In genomic region chr1:65459397-65459768, GRCh38 we compare ENCODE assay signal across 8 cellular contexts. TPM values are rescaled to one million over a fixed set of nuclear protein-coding genes. Genes with fewer than 3 reads are reported as not detected.
DNase-seq lines count a peak whose midpoint lies in the region; ATAC-seq and TF ChIP-seq lines count a peak whose summit lies in the region.

No MANE protein-coding gene starts in this region.

- H3K4me3 ChIP-seq in GM12875 (ENCODE audit: low read depth, low read length): no peak overlapping the region
- no peak overlapping the region for H3K4me3 ChIP-seq in dorsolateral prefrontal cortex
- H3K4me3 ChIP-seq in neuronal stem cell (ENCODE audit: low read length in 2 of 2): no peak overlapping the region

- ATAC-seq in HG02852 (IDR thresholded peaks at IDR 0.05; ENCODE audit: unreplicated experiment) (peak; percentile 57), esophagus mucosa (no peak)

- H2BK5ac ChIP-seq in neuronal stem cell (ENCODE audit: low read length): no peak overlapping the region

- no peak overlapping the region for H2AFZ ChIP-seq in neuronal stem cell (ENCODE audit: low read length)

- DNase-seq in AG08395 (ENCODE audit: low spot score): peak; percentile 48
- DNase-seq in NCI-H82 treated with DMSO at 0.1 percent for 48 hours (lab: John Stamatoyannopoulos, UW; ENCODE audit: unreplicated experiment): peak; percentile 21
- DNase-seq in dorsolateral prefrontal cortex: peak in 1 of 10 donors; percentile 4
- DNase-seq in renal cortical epithelial cell (ENCODE audit: low read depth): peak; percentile 64
- no peak for DNase-seq in neuronal stem cell (ENCODE audit: low spot score)

- H3K27ac ChIP-seq in dorsolateral prefrontal cortex (peak overlapping the region in 5 of 59 donors; percentile 12 to 41 (median 27)), neuronal stem cell (replicated peaks; ENCODE audit: low read length) (no peak overlapping the region)

- H3K18ac ChIP-seq in neuronal stem cell (ENCODE audit: low read length): no peak overlapping the region

- no peak overlapping the region for H2BK12ac ChIP-seq in neuronal stem cell (ENCODE audit: low read length)

- no peak overlapping the region for H3K9ac ChIP-seq in neuronal stem cell (ENCODE audit: low read depth, low read length, poor library complexity)

- H3K36me3 ChIP-seq in neuronal stem cell (replicated peaks in 1 of 2; ENCODE audit: control insufficient read depth in 2 of 2, insufficient read depth in 2 of 2, low read length in 2 of 2): no peaks in the 10 kb centered on the region

- H3K4me2 ChIP-seq in neuronal stem cell (ENCODE audit: insufficient read depth, low read length, poor library complexity, severe bottlenecking): no peak overlapping the region

- H3K27me3 ChIP-seq in dorsolateral prefrontal cortex: no peaks in the 10 kb centered on the region
- H3K27me3 ChIP-seq in neuronal stem cell (ENCODE audit: control insufficient read depth in 3 of 3, insufficient read depth in 3 of 3, low read depth in 1 of 3, low read length in 3 of 3): no peaks in the 10 kb centered on the region

- H2BK120ac ChIP-seq in neuronal stem cell (ENCODE audit: low read depth, low read length): no peak overlapping the region

- no peak overlapping the region for H4K8ac ChIP-seq in neuronal stem cell (ENCODE audit: low read depth, low read length)

- H2BK15ac ChIP-seq in neuronal stem cell (ENCODE audit: low read length): no peak overlapping the region

- H2AK5ac ChIP-seq in neuronal stem cell (ENCODE audit: low read depth, low read length): no peak overlapping the region

- intact Hi-C loops in dorsolateral prefrontal cortex (cut with DNase I): no loop called here

- no peaks in the 10 kb centered on the region for H3K79me1 ChIP-seq in neuronal stem cell (ENCODE audit: low read depth, low read length)

- no peaks in the 10 kb centered on the region for H3K9me3 ChIP-seq in neuronal stem cell (replicated peaks in 1 of 2; ENCODE audit: control insufficient read depth in 2 of 2, insufficient read depth in 1 of 2, low read depth in 1 of 2, low read length in 2 of 2)

- H3K14ac ChIP-seq in neuronal stem cell (ENCODE audit: low read length): no peak overlapping the region

- no CpG with 5 or more reads among the region's 1 CpG for WGBS in neuronal stem cell (ENCODE audit: extremely low coverage in 2 of 2, insufficient read length in 2 of 2, insufficient replicate concordance in 1 of 2), 2 donors

- H3K23ac ChIP-seq in neuronal stem cell (ENCODE audit: low read depth, low read length, poor library complexity): no peak overlapping the region

- TF ChIP-seq CTCF in GM12875 (IDR thresholded peaks at IDR 0.05; ENCODE audit: borderline replicate concordance, insufficient read depth, low read depth, low read length): peak; percentile 59
- peak in 52 of 56 donors; percentile 21 to 72 (median 48) for TF ChIP-seq CTCF in dorsolateral prefrontal cortex (IDR thresholded peaks at IDR 0.05 in 54 of 56, conservative IDR thresholded peaks at IDR 0.05 in 2 of 56; ENCODE audit: low read depth in 1 of 56, partially characterized antibody in 56 of 56)

- peaks cover 0 to 2% of the 10 kb centered on the region in 2 donors for H3K4me1 ChIP-seq in neuronal stem cell (ENCODE audit: control insufficient read depth in 2 of 2, insufficient read depth in 1 of 2, low read depth in 1 of 2, low read length in 2 of 2)

- no peak overlapping the region for H4K91ac ChIP-seq in neuronal stem cell (ENCODE audit: low read depth, low read length, poor library complexity)

- H3K4ac ChIP-seq in neuronal stem cell (ENCODE audit: low read length): no peak overlapping the region

RNA-seq across cellular contexts. Expression of gene LEPR, which starts 38.9 kb away (rescaled TPM):
- total RNA-seq in dorsolateral prefrontal cortex: 10 to 100 TPM in 48 of 120 experiments, 1 to 10 TPM in 72; 3.9 to 33.4 (median 9.2) TPM
- total RNA-seq in renal cortical epithelial cell: 51.1 and 128 TPM in 2 replicates
- polyA plus RNA-seq in neuronal stem cell (2013, experiment 1 of 2): 5.6 TPM
- 5.6 TPM for polyA plus RNA-seq in neuronal stem cell (2013, experiment 2 of 2)
- total RNA-seq in esophagus mucosa: 2.4 TPM

RNA-seq across cellular contexts. Expression of gene LEPROT, which starts 38.9 kb away (rescaled TPM):
- total RNA-seq in dorsolateral prefrontal cortex (10 to 100 TPM; 20.6 to 68.1 (median 34.2) TPM), renal cortical epithelial cell (111 and 217 TPM in 2 replicates), esophagus mucosa (42.1 TPM)
- polyA plus RNA-seq in neuronal stem cell (2013, experiment 1 of 2): 33.1 TPM
- polyA plus RNA-seq in neuronal stem cell (2013, experiment 2 of 2): 34.4 TPM
